ENCODE assay signal across 18 cellular contexts in genomic region chr15:37083610-37084009, GRCh38.
"Had no signal": no experiment of that assay in that cellular context is flagged by ENCODE, and none has a peak within 500 bp of the region (broad histone marks: within the 10 kb centered on the region; RNA-seq: fewer than 3 reads in every experiment).

No MANE protein-coding gene starts in this region.

- H3K4me3 Mint-ChIP-seq: activated CD8-positive, alpha-beta T cell treated with anti-CD3 and anti-CD28 coated beads for 36 hours; activated naive CD8-positive, alpha-beta T cell; effector memory CD8-positive, alpha-beta T cell; neural progenitor cell; stimulated activated memory B cell treated with anti-CD40 and anti-IgM and Interleukin-4, amounts not matched to agents 10 μg/mL and 1 μg/mL and 100 μg/mL, for 72 hours; T-helper 1 cell treated with Interleukin-12 subunit alpha and Interleukin-12 subunit beta and Interleukin-4 antibody, amounts not matched to agents 30 μg/mL and 1 μg/mL, for 36 hours had no signal

- H3K36me3 ChIP-seq: gastrocnemius medialis, neural progenitor cell, ovary, thyroid gland had no signal

- H3K9ac ChIP-seq: neural progenitor cell had no signal

- H2AFZ ChIP-seq: neural progenitor cell had no signal

- H3K4me1 Mint-ChIP-seq: stimulated activated memory B cell treated with anti-CD40 and anti-IgM and Interleukin-4, amounts not matched to agents 10 μg/mL and 1 μg/mL and 100 μg/mL, for 72 hours had no signal

- H3K27me3 ChIP-seq: left lung, neural progenitor cell, ovary, thyroid gland had no signal

- ATAC-seq: activated CD8-positive, alpha-beta T cell treated with anti-CD3 and anti-CD28 coated beads for 36 hours; effector memory CD8-positive, alpha-beta T cell; gastrocnemius medialis; left lung; stimulated activated memory B cell treated with anti-CD40 and anti-IgM and Interleukin-4, amounts not matched to agents 10 μg/mL and 1 μg/mL and 100 μg/mL, for 72 hours had no signal

- DNase-seq: activated CD4-positive, alpha-beta T cell treated with anti-CD3 and anti-CD28 coated beads for 4 hours; activated CD8-positive, alpha-beta T cell treated with anti-CD3 and anti-CD28 coated beads for 36 hours; activated gamma-delta T cell; activated T-cell treated with anti-CD3 and anti-CD28 coated beads, Interleukin-2, amount 50 U/mL, for 48 hours; amygdala; dermis blood vessel endothelial cell; effector memory CD8-positive, alpha-beta T cell; gastrocnemius medialis; islet precursor cell; left lung; ovary; stimulated activated CD4-positive, alpha-beta T cell treated with anti-CD3 and anti-CD28 coated beads, Interleukin-2, amount 100 ng/mL, for 48 hours; thyroid gland; WERI-Rb-1 had no signal

- H3K9me3 Mint-ChIP-seq: activated CD8-positive, alpha-beta T cell treated with anti-CD3 and anti-CD28 coated beads for 36 hours; effector memory CD8-positive, alpha-beta T cell; neural progenitor cell; stimulated activated memory B cell treated with anti-CD40 and anti-IgM and Interleukin-4, amounts not matched to agents 10 μg/mL and 1 μg/mL and 100 μg/mL, for 72 hours; T-helper 1 cell treated with Interleukin-12 subunit alpha and Interleukin-12 subunit beta and Interleukin-4 antibody, amounts not matched to agents 30 μg/mL and 1 μg/mL, for 36 hours had no signal

- H3K9me3 ChIP-seq: gastrocnemius medialis, left lung, ovary, thyroid gland had no signal

- H3K27ac Mint-ChIP-seq: activated CD8-positive, alpha-beta T cell treated with anti-CD3 and anti-CD28 coated beads for 36 hours; activated naive CD8-positive, alpha-beta T cell; effector memory CD8-positive, alpha-beta T cell; neural progenitor cell; stimulated activated memory B cell treated with anti-CD40 and anti-IgM and Interleukin-4, amounts not matched to agents 10 μg/mL and 1 μg/mL and 100 μg/mL, for 72 hours; T-helper 1 cell treated with Interleukin-12 subunit alpha and Interleukin-12 subunit beta and Interleukin-4 antibody, amounts not matched to agents 30 μg/mL and 1 μg/mL, for 36 hours had no signal

- H3K4me1 ChIP-seq: gastrocnemius medialis, thyroid gland had no signal

- H3K36me3 Mint-ChIP-seq: activated naive CD8-positive, alpha-beta T cell; stimulated activated memory B cell treated with anti-CD40 and anti-IgM and Interleukin-4, amounts not matched to agents 10 μg/mL and 1 μg/mL and 100 μg/mL, for 72 hours had no signal

- H3K4me3 ChIP-seq: gastrocnemius medialis, left lung, neural progenitor cell, ovary, thyroid gland had no signal

- H3K27ac ChIP-seq: gastrocnemius medialis, left lung, neural progenitor cell, ovary, thyroid gland, WERI-Rb-1 had no signal

- H3K4me2 ChIP-seq: neural progenitor cell had no signal
